In the genomic region with DNA sequence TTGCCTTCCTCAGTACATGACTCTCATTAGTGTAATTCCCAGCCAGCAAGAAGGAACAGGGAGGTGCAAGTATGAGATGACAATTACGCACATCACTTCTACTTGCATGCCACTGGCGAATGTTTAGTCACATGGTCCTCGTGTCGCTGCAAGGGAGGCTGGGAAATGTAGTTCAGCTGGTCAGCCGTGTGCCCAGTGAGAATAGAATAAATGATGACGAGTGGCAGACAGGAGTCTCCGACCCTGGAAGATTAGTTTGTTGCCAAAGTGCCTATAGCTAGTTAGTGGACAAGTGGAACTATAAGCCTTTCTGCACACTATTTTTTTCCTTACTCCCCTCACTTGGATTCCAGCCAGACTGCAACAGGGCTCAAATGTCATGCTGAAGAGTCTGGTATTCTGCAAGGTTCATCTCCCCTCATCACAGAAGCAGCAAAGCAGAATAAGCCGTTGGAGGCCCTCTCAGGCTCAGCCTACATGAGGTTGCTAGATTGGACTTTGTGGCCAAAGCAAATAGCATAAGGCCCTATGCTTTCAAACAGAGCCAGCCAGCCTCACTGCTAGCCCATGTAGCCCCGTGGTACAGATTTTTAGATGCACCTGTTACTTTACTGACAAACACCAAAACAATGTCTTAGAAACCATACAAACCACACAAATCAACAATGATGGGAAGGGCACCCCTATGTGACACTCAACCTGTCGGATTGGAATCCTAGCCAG, we compare ENCODE assay signal across 1 cellular context.
TF ChIP-seq lines count a peak whose summit lies in the region.

No MANE protein-coding gene starts in this region.

TF ChIP-seq in HepG2, 621 proteins besides CTCF, POLR2A, EP300 and RAD21 (continued from another document and continues in another):
- TF ChIP-seq, protein P1, sequence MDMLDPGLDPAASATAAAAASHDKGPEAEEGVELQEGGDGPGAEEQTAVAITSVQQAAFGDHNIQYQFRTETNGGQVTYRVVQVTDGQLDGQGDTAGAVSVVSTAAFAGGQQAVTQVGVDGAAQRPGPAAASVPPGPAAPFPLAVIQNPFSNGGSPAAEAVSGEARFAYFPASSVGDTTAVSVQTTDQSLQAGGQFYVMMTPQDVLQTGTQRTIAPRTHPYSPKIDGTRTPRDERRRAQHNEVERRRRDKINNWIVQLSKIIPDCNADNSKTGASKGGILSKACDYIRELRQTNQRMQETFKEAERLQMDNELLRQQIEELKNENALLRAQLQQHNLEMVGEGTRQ (IDR thresholded peaks at IDR 0.05; ENCODE audit: low read depth, low read length): peak; percentile 80
- TF ChIP-seq, protein P1 (CRISPR knock-in tag; IDR thresholded peaks at IDR 0.05; ENCODE audit: borderline replicate concordance): peak; percentile 92; the same call in 1 of the 2 replicates
- peak; percentile 36 for TF ChIP-seq SOX5 (CRISPR knock-in tag; IDR thresholded peaks at IDR 0.05; ENCODE audit: borderline replicate concordance)
- TF ChIP-seq ZNF724P (CRISPR knock-in tag; IDR thresholded peaks at IDR 0.05; ENCODE audit: borderline replicate concordance): no peak
- TF ChIP-seq ZNF331 (CRISPR knock-in tag; IDR thresholded peaks at IDR 0.05): 0 out of 2 replicates have a peak, but pooled peaks have one; percentile 45
- peak; percentile 45; the same call in 1 of the 2 replicates for TF ChIP-seq KDM2A (CRISPR knock-in tag; IDR thresholded peaks at IDR 0.05; ENCODE audit: borderline replicate concordance, low read depth)
- no peak for TF ChIP-seq GZF1 (CRISPR knock-in tag; IDR thresholded peaks at IDR 0.05)
- TF ChIP-seq ZBTB20 (CRISPR knock-in tag; IDR thresholded peaks at IDR 0.05; ENCODE audit: borderline replicate concordance, low read depth): no peak
- no peak for TF ChIP-seq MAF1 (CRISPR knock-in tag; IDR thresholded peaks at IDR 0.05; ENCODE audit: borderline replicate concordance)
- TF ChIP-seq MEIS1 (CRISPR knock-in tag; IDR thresholded peaks at IDR 0.05; ENCODE audit: borderline replicate concordance): no peak
- no peak for TF ChIP-seq SOX13 (IDR thresholded peaks at IDR 0.05)
- 0 out of 4 replicates have a peak, but pooled peaks of 1 of the 2 experiments have one; percentile 3 for TF ChIP-seq SOX13 (CRISPR knock-in tag; conservative IDR thresholded peaks at IDR 0.05 in 1 of 2, IDR thresholded peaks at IDR 0.05 in 1 of 2)
- 0 out of 2 replicates have a peak, but pooled peaks have one; percentile 30 for TF ChIP-seq FOXO1 (CRISPR knock-in tag; IDR thresholded peaks at IDR 0.05)
- TF ChIP-seq GABPB1 (CRISPR knock-in tag; IDR thresholded peaks at IDR 0.05): peak; percentile 57; the same call in 1 of the 2 replicates
- no peak for TF ChIP-seq ZNF598 (CRISPR knock-in tag; IDR thresholded peaks at IDR 0.05; ENCODE audit: borderline replicate concordance)
- TF ChIP-seq, protein P2, sequence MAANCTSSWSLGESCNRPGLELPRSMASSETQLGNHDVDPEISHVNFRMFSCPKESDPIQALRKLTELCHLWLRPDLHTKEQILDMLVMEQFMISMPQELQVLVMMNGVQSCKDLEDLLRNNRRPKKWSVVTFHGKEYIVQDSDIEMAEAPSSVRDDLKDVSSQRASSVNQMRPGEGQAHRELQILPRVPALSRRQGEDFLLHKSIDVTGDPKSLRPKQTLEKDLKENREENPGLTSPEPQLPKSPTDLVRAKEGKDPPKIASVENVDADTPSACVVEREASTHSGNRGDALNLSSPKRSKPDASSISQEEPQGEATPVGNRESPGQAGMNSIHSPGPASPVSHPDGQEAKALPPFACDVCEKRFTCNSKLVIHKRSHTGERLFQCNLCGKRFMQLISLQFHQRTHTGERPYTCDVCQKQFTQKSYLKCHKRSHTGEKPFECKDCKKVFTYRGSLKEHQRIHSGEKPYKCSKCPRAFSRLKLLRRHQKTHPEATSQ (CRISPR knock-in tag; IDR thresholded peaks at IDR 0.05; ENCODE audit: borderline replicate concordance): no peak
- TF ChIP-seq, protein P3, sequence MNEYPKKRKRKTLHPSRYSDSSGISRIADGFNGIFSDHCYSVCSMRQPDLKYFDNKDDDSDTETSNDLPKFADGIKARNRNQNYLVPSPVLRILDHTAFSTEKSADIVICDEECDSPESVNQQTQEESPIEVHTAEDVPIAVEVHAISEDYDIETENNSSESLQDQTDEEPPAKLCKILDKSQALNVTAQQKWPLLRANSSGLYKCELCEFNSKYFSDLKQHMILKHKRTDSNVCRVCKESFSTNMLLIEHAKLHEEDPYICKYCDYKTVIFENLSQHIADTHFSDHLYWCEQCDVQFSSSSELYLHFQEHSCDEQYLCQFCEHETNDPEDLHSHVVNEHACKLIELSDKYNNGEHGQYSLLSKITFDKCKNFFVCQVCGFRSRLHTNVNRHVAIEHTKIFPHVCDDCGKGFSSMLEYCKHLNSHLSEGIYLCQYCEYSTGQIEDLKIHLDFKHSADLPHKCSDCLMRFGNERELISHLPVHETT (CRISPR knock-in tag; conservative IDR thresholded peaks at IDR 0.05): 0 out of 2 replicates have a peak, but pooled peaks have one; percentile 29
- peak; percentile 71 for TF ChIP-seq CREB1 (IDR thresholded peaks at IDR 0.05)
- TF ChIP-seq CREB1 (CRISPR knock-in tag; IDR thresholded peaks at IDR 0.05): peak; percentile 29; the same call in 1 of the 2 replicates
- no peak for TF ChIP-seq ZNF629 (CRISPR knock-in tag; conservative IDR thresholded peaks at IDR 0.05)
- no peak for TF ChIP-seq SOX6 (IDR thresholded peaks at IDR 0.05)
- no peak for TF ChIP-seq SOX6 (CRISPR knock-in tag; IDR thresholded peaks at IDR 0.05)
- TF ChIP-seq ZNF335 (CRISPR knock-in tag; IDR thresholded peaks at IDR 0.05): 0 out of 2 replicates have a peak, but pooled peaks have one; percentile 28
- TF ChIP-seq KLF16 (CRISPR knock-in tag; IDR thresholded peaks at IDR 0.05): peak in 1 of 2 experiments; percentile 42; a peak in 1 of 4 replicates
- TF ChIP-seq, protein P4, sequence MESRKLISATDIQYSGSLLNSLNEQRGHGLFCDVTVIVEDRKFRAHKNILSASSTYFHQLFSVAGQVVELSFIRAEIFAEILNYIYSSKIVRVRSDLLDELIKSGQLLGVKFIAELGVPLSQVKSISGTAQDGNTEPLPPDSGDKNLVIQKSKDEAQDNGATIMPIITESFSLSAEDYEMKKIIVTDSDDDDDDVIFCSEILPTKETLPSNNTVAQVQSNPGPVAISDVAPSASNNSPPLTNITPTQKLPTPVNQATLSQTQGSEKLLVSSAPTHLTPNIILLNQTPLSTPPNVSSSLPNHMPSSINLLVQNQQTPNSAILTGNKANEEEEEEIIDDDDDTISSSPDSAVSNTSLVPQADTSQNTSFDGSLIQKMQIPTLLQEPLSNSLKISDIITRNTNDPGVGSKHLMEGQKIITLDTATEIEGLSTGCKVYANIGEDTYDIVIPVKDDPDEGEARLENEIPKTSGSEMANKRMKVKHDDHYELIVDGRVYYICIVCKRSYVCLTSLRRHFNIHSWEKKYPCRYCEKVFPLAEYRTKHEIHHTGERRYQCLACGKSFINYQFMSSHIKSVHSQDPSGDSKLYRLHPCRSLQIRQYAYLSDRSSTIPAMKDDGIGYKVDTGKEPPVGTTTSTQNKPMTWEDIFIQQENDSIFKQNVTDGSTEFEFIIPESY (CRISPR knock-in tag; IDR thresholded peaks at IDR 0.05): peak; percentile 46; the same call in 1 of the 2 replicates
- TF ChIP-seq, protein P5, sequence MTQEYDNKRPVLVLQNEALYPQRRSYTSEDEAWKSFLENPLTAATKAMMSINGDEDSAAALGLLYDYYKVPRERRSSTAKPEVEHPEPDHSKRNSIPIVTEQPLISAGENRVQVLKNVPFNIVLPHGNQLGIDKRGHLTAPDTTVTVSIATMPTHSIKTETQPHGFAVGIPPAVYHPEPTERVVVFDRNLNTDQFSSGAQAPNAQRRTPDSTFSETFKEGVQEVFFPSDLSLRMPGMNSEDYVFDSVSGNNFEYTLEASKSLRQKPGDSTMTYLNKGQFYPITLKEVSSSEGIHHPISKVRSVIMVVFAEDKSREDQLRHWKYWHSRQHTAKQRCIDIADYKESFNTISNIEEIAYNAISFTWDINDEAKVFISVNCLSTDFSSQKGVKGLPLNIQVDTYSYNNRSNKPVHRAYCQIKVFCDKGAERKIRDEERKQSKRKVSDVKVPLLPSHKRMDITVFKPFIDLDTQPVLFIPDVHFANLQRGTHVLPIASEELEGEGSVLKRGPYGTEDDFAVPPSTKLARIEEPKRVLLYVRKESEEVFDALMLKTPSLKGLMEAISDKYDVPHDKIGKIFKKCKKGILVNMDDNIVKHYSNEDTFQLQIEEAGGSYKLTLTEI (CRISPR knock-in tag; conservative IDR thresholded peaks at IDR 0.05): no peak
- TF ChIP-seq, protein P6, sequence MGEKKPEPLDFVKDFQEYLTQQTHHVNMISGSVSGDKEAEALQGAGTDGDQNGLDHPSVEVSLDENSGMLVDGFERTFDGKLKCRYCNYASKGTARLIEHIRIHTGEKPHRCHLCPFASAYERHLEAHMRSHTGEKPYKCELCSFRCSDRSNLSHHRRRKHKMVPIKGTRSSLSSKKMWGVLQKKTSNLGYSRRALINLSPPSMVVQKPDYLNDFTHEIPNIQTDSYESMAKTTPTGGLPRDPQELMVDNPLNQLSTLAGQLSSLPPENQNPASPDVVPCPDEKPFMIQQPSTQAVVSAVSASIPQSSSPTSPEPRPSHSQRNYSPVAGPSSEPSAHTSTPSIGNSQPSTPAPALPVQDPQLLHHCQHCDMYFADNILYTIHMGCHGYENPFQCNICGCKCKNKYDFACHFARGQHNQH (CRISPR knock-in tag; IDR thresholded peaks at IDR 0.05): peak; percentile 47; the same call in 1 of the 2 replicates
- TF ChIP-seq FOXK1 (CRISPR knock-in tag; IDR thresholded peaks at IDR 0.05; ENCODE audit: borderline replicate concordance, low read depth): peak; percentile 38; the same call in 1 of the 2 replicates
- TF ChIP-seq HOXA3 (CRISPR knock-in tag; IDR thresholded peaks at IDR 0.05): 0 out of 2 replicates have a peak, but pooled peaks have one; percentile 31
- TF ChIP-seq NFYB (CRISPR knock-in tag; IDR thresholded peaks at IDR 0.05): peak; percentile 69
- no peak for TF ChIP-seq FOXA1 (IDR thresholded peaks at IDR 0.05)
- 0 out of 2 replicates have a peak, but pooled peaks have one; percentile 26 for TF ChIP-seq FOXA1 (CRISPR knock-in tag; IDR thresholded peaks at IDR 0.05)
- TF ChIP-seq PHF5A (CRISPR knock-in tag; IDR thresholded peaks at IDR 0.05; ENCODE audit: low read depth, unreplicated experiment): no peak
- peak; percentile 66 for TF ChIP-seq SUZ12 (IDR thresholded peaks at IDR 0.05; ENCODE audit: low read depth, low read length)
- TF ChIP-seq ZFP62 (CRISPR knock-in tag; IDR thresholded peaks at IDR 0.05): no peak
- TF ChIP-seq ZNF143 (CRISPR knock-in tag; IDR thresholded peaks at IDR 0.05): peak; percentile 96
- no peak for TF ChIP-seq ZNF205 (CRISPR knock-in tag; IDR thresholded peaks at IDR 0.05)
- TF ChIP-seq NFIB (CRISPR knock-in tag; IDR thresholded peaks at IDR 0.05; ENCODE audit: borderline replicate concordance): no peak
- TF ChIP-seq, protein P7, sequence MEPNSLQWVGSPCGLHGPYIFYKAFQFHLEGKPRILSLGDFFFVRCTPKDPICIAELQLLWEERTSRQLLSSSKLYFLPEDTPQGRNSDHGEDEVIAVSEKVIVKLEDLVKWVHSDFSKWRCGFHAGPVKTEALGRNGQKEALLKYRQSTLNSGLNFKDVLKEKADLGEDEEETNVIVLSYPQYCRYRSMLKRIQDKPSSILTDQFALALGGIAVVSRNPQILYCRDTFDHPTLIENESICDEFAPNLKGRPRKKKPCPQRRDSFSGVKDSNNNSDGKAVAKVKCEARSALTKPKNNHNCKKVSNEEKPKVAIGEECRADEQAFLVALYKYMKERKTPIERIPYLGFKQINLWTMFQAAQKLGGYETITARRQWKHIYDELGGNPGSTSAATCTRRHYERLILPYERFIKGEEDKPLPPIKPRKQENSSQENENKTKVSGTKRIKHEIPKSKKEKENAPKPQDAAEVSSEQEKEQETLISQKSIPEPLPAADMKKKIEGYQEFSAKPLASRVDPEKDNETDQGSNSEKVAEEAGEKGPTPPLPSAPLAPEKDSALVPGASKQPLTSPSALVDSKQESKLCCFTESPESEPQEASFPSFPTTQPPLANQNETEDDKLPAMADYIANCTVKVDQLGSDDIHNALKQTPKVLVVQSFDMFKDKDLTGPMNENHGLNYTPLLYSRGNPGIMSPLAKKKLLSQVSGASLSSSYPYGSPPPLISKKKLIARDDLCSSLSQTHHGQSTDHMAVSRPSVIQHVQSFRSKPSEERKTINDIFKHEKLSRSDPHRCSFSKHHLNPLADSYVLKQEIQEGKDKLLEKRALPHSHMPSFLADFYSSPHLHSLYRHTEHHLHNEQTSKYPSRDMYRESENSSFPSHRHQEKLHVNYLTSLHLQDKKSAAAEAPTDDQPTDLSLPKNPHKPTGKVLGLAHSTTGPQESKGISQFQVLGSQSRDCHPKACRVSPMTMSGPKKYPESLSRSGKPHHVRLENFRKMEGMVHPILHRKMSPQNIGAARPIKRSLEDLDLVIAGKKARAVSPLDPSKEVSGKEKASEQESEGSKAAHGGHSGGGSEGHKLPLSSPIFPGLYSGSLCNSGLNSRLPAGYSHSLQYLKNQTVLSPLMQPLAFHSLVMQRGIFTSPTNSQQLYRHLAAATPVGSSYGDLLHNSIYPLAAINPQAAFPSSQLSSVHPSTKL (CRISPR knock-in tag; IDR thresholded peaks at IDR 0.05): 0 out of 2 replicates have a peak, but pooled peaks have one; percentile 40
- TF ChIP-seq, protein P8, sequence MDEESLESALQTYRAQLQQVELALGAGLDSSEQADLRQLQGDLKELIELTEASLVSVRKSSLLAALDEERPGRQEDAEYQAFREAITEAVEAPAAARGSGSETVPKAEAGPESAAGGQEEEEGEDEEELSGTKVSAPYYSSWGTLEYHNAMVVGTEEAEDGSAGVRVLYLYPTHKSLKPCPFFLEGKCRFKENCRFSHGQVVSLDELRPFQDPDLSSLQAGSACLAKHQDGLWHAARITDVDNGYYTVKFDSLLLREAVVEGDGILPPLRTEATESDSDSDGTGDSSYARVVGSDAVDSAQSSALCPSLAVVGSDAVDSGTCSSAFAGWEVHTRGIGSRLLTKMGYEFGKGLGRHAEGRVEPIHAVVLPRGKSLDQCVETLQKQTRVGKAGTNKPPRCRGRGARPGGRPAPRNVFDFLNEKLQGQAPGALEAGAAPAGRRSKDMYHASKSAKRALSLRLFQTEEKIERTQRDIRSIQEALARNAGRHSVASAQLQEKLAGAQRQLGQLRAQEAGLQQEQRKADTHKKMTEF (CRISPR knock-in tag; IDR thresholded peaks at IDR 0.05): 0 out of 2 replicates have a peak, but pooled peaks have one; percentile 22
- TF ChIP-seq U2AF2 (IDR thresholded peaks at IDR 0.05; ENCODE audit: low read depth, low read length): no peak
- peak; percentile 99 for TF ChIP-seq THAP11 (CRISPR knock-in tag; IDR thresholded peaks at IDR 0.05)
- TF ChIP-seq DMAP1 (CRISPR knock-in tag; IDR thresholded peaks at IDR 0.05): no peak
- TF ChIP-seq, protein P9, sequence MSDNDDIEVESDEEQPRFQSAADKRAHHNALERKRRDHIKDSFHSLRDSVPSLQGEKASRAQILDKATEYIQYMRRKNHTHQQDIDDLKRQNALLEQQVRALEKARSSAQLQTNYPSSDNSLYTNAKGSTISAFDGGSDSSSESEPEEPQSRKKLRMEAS (IDR thresholded peaks at IDR 0.05): peak; percentile 47
- peak; percentile 57 for TF ChIP-seq PHF21A (CRISPR knock-in tag; IDR thresholded peaks at IDR 0.05)
- no peak for TF ChIP-seq ISX (CRISPR knock-in tag; conservative IDR thresholded peaks at IDR 0.05)
- 0 out of 2 replicates have a peak, but pooled peaks have one; percentile 44 for TF ChIP-seq MIER3 (CRISPR knock-in tag; IDR thresholded peaks at IDR 0.05; ENCODE audit: borderline replicate concordance)
